10 cellular contexts compared by ENCODE assay signal in genomic region chr7:70728873-70729552, GRCh38.
A peak's percentile ranks its signal among the peaks of the same experiment; 100 is the strongest.
DNase-seq lines count a peak whose midpoint lies in the region; ATAC-seq and TF ChIP-seq lines count a peak whose summit lies in the region.
"Had no signal": no experiment of that assay in that cellular context is flagged by ENCODE, and none has a peak within 500 bp of the region (broad histone marks: within the 10 kb centered on the region; RNA-seq: fewer than 3 reads in every experiment).

No MANE protein-coding gene starts in this region.

- no peaks in the 10 kb centered on the region for H3K27me3 ChIP-seq in foreskin keratinocyte
- no peaks in the 10 kb centered on the region for H3K27me3 ChIP-seq in prostate gland (replicated peaks; ENCODE audit: insufficient read depth)
- no peaks in the 10 kb centered on the region for H3K27me3 ChIP-seq in gastroesophageal sphincter
- H3K27me3 ChIP-seq in GM23248 (replicated peaks; ENCODE audit: insufficient read depth): no peaks in the 10 kb centered on the region

- no peaks in the 10 kb centered on the region for H3K9me2 ChIP-seq in GM23248 (ENCODE audit: insufficient read depth)

- DNase-seq in SK-MEL-5 (ENCODE audit: low read depth, low spot score) (peak; percentile 15), foreskin keratinocyte (peak in 1 of 2 donors; percentile 65), prostate gland (ENCODE audit: low spot score) (no peak), GM23248 (no peak), GM13976 (ENCODE audit: low spot score) (no peak)
- DNase-seq: activated effector memory CD4-positive, alpha-beta T cell treated with anti-CD3 and anti-CD28 coated beads, Interleukin-2, amount 50 U/mL, for 16 hours; NCI-H526 treated with DMSO at 0.1 percent for 48 hours had no signal

- no peak overlapping the region for H3K4me2 ChIP-seq in GM23248 (ENCODE audit: unreplicated experiment)

- peak; percentile 1 for ATAC-seq in GM18868 (IDR thresholded peaks at IDR 0.05; ENCODE audit: unreplicated experiment)
- ATAC-seq in foreskin keratinocyte: peak; percentile 93
- no peak for ATAC-seq in gastroesophageal sphincter
- ATAC-seq in HG03442 (IDR thresholded peaks at IDR 0.05; ENCODE audit: unreplicated experiment): no peak

- H3K9me3 ChIP-seq in prostate gland (no peaks in the 10 kb centered on the region), gastroesophageal sphincter (peaks cover 0 to 4% (median 0%) of the 10 kb centered on the region in 3 donors), GM23248 (ENCODE audit: low read depth) (no peaks in the 10 kb centered on the region)

- TF ChIP-seq CTCF in foreskin keratinocyte (conservative IDR thresholded peaks at IDR 0.05): no peak
- no peak for TF ChIP-seq CTCF in prostate gland (IDR thresholded peaks at IDR 0.05)
- no peak for TF ChIP-seq CTCF in gastroesophageal sphincter (IDR thresholded peaks at IDR 0.05)
- no peak for TF ChIP-seq CTCF in GM13976 (IDR thresholded peaks at IDR 0.05; ENCODE audit: borderline replicate concordance, control extremely low read depth, extremely low read depth, insufficient read depth, missing control alignments)

- in situ Hi-C loops in SK-MEL-5 (cut with HindIII; ENCODE audit: low pct_unique_long_range_greater_than_20kb, low sequenced_read_pairs) (no loop called here), GM23248 (cut with MboI) (no loop called here), GM13976 (cut with MboI; ENCODE audit: low sequenced_read_pairs, unreplicated experiment) (no loop called here)

- no peaks in the 10 kb centered on the region for H4K20me1 ChIP-seq in GM23248 (ENCODE audit: insufficient read depth)

- peak overlapping the region; percentile 48 for H3K27ac ChIP-seq in foreskin keratinocyte
- H3K27ac ChIP-seq in prostate gland: peak overlapping the region; percentile 32 to 52
- H3K27ac ChIP-seq in gastroesophageal sphincter: no peak overlapping the region
- no peak overlapping the region for H3K27ac ChIP-seq in GM23248

- TF ChIP-seq POLR2A in prostate gland (IDR thresholded peaks at IDR 0.05) (no peak), gastroesophageal sphincter (IDR thresholded peaks at IDR 0.05) (no peak)

- no peaks in the 10 kb centered on the region for H3F3A ChIP-seq in GM23248 (ENCODE audit: insufficient read depth)

- peaks cover 62% of the 10 kb centered on the region for H3K79me2 ChIP-seq in GM23248 (ENCODE audit: insufficient read depth)

- intact Hi-C loops in prostate gland (cut with DNase I): no loop called here

- H3K4me3 ChIP-seq in prostate gland (no peak overlapping the region), gastroesophageal sphincter (no peak overlapping the region), GM23248 (no peak overlapping the region)

- TF ChIP-seq EP300 in gastroesophageal sphincter (IDR thresholded peaks at IDR 0.05): no peak

- no peak overlapping the region for H3K9ac ChIP-seq in GM23248

- 32% methylated on average over 13 of the region's 13 CpGs for whole genome bisulfite sequencing in prostate gland
- WGBS in gastroesophageal sphincter (ENCODE audit: low coverage in 1 of 2), 2 donors: 51 to 71% methylated on average over 3 to 7 of the region's 13 CpGs
- WGBS in GM23248 (ENCODE audit: low coverage in 1 of 2, low lambda C conversion rate in 2 of 2, missing lambda C conversion rate in 2 of 2), 2 experiments: 78 to 79% methylated on average over 13 of the region's 13 CpGs

- no peak overlapping the region for H2AFZ ChIP-seq in GM23248

- H3K36me3 ChIP-seq in prostate gland: no peaks in the 10 kb centered on the region
- H3K36me3 ChIP-seq in gastroesophageal sphincter: no peaks in the 10 kb centered on the region
- H3K36me3 ChIP-seq in GM23248 (ENCODE audit: low read depth): no peaks in the 10 kb centered on the region

- H3K4me1 ChIP-seq in foreskin keratinocyte (no peaks in the 10 kb centered on the region), prostate gland (replicated peaks) (no peaks in the 10 kb centered on the region), gastroesophageal sphincter (peaks cover 0 to 25% (median 0%) of the 10 kb centered on the region in 3 donors), GM23248 (ENCODE audit: insufficient read depth) (no peaks in the 10 kb centered on the region)

Comparison
In these comparisons a context has a peak if more than half of its experiments do, and no peak if none do; other contexts are left out.
1. ATAC-seq: peak in GM18868 (single experiment) and foreskin keratinocyte (single experiment); none in gastroesophageal sphincter (single experiment) and HG03442 (single experiment).
2. H3K27ac ChIP-seq: peak in foreskin keratinocyte (single experiment) and prostate gland (2 of 2); none in gastroesophageal sphincter (0 of 4) and GM23248 (single experiment).